ENCODE assay signal across 18 cellular contexts in the genomic region with DNA sequence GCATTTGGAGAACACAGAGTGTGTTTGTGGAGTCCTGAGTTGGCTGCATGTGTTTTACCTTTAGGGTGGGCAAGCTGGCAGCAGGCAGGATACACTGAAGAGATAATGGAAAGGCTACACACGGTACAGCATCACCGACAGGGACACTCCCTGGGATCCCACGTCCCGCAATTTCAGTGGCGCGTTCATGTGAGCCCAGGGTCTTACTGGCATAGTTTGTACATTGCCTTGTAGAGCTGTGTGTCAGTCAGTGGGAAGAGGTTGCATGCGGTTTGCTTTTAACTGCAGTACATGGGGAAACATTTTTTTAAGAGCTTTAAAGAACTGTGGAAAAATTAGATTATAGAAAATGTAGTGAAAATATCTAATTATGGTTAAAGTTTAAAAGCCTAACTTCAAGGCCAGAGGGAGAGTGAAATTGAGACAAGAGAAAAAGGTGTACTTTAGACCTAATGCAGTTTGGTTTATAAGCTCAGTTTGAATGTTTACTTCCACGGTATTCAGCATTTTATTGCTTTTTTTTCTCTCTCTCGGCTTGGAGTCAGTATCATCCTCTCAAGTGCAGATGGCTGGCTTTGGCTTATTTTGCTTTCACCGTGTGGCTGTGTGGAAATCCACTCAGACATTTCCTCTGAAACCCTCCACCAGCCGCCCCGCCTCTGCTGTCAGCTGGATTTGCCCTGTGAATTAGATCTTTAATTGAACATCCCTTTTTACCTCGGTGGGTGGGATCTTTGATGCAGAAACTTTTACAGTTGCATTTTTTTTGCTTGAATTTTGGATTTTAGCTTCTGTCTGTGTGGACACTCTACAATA.
A peak's percentile ranks its signal among the peaks of the same experiment; 100 is the strongest.
DNase-seq lines count a peak whose midpoint lies in the region; ATAC-seq and TF ChIP-seq lines count a peak whose summit lies in the region.
"Had no signal": no experiment of that assay in that cellular context is flagged by ENCODE, and none has a peak within 500 bp of the region (broad histone marks: within the 10 kb centered on the region; RNA-seq: fewer than 3 reads in every experiment).

No MANE protein-coding gene starts in this region.

- H3F3A ChIP-seq in smooth muscle cell (ENCODE audit: low read depth): no peaks in the 10 kb centered on the region

- H3K9me3 ChIP-seq in hepatocyte (ENCODE audit: low read depth) (no peaks in the 10 kb centered on the region), smooth muscle cell (replicated peaks; ENCODE audit: low read depth) (no peaks in the 10 kb centered on the region)

- no peaks in the 10 kb centered on the region for H3K9me2 ChIP-seq in hepatocyte (replicated peaks; ENCODE audit: insufficient read depth)

- H3K36me3 ChIP-seq in hepatocyte (replicated peaks; ENCODE audit: insufficient read depth, low read depth): no peaks in the 10 kb centered on the region
- no peaks in the 10 kb centered on the region for H3K36me3 ChIP-seq in smooth muscle cell (ENCODE audit: low read depth)

- DNase-seq in LNCaP clone FGC (ENCODE audit: low read depth) (peak; percentile 19), NCI-H524 treated with DMSO at 0.1 percent for 48 hours (lab: John Stamatoyannopoulos, UW) (peak; percentile 33), hepatocyte (ENCODE audit: low spot score) (peak; percentile 26), smooth muscle cell (lab: John Stamatoyannopoulos, UW; ENCODE audit: unreplicated experiment) (no peak), germinal center (ENCODE audit: low spot score) (no peak), NCI-H1105 treated with DMSO at 0.1 percent for 48 hours (lab: John Stamatoyannopoulos, UW) (no peak)
- DNase-seq: DMS79, H7, HFFc6, IMR-90, NCI-H1436, NCI-H1930, NCI-H446 treated with DMSO at 0.1 percent for 48 hours had no signal

- H3K27me3 ChIP-seq in hepatocyte: no peaks in the 10 kb centered on the region
- no peaks in the 10 kb centered on the region for H3K27me3 ChIP-seq in smooth muscle cell (ENCODE audit: low read depth)

- H3K79me2 ChIP-seq in hepatocyte (no peaks in the 10 kb centered on the region), smooth muscle cell (ENCODE audit: low read depth) (no peaks in the 10 kb centered on the region)

- H4K20me1 ChIP-seq in hepatocyte (ENCODE audit: insufficient read depth, poor library complexity, severe bottlenecking) (no peaks in the 10 kb centered on the region), smooth muscle cell (ENCODE audit: low read depth) (no peaks in the 10 kb centered on the region)

- H2AFZ ChIP-seq in hepatocyte (peak overlapping the region; percentile 7), smooth muscle cell (ENCODE audit: low read depth) (peak overlapping the region; percentile 70)
- H2AFZ ChIP-seq: PC-9 had no signal

- no peak overlapping the region for H3K4me3 ChIP-seq in LNCaP clone FGC (ENCODE audit: low read depth, low read length)
- no peak overlapping the region for H3K4me3 ChIP-seq in hepatocyte
- no peak overlapping the region for H3K4me3 ChIP-seq in smooth muscle cell
- H3K4me3 ChIP-seq: PC-9 had no signal

- no peak overlapping the region for H3K9ac ChIP-seq in smooth muscle cell (ENCODE audit: low read depth)

- H3K4me1 ChIP-seq in hepatocyte (ENCODE audit: insufficient read depth) (peaks cover 13% of the 10 kb centered on the region), smooth muscle cell (ENCODE audit: low read depth) (no peaks in the 10 kb centered on the region)

- 55% methylated on average over 13 of the region's 13 CpGs for WGBS in hepatocyte (ENCODE audit: low lambda C conversion rate, missing lambda C conversion rate)
- WGBS in smooth muscle cell (ENCODE audit: low lambda C conversion rate): 68% methylated on average over 13 of the region's 13 CpGs

- H3K4me2 ChIP-seq in hepatocyte (peak overlapping the region; percentile 55), smooth muscle cell (peak overlapping the region; percentile 2)
- H3K4me2 ChIP-seq: PC-9 had no signal

- H3K27ac ChIP-seq in hepatocyte (peak overlapping the region; percentile 61), smooth muscle cell (ENCODE audit: low read depth) (no peak overlapping the region)
- H3K27ac ChIP-seq: C4-2B, HL-60, PC-9, RWPE1 had no signal

- ATAC-seq in GM18861 (IDR thresholded peaks at IDR 0.05; ENCODE audit: unreplicated experiment): no peak

- TF ChIP-seq CTCF in LNCaP clone FGC (IDR thresholded peaks at IDR 0.05; ENCODE audit: control insufficient read depth, extremely low read depth, insufficient read depth) (no peak), hepatocyte (IDR thresholded peaks at IDR 0.05; ENCODE audit: poor library complexity) (no peak), smooth muscle cell (IDR thresholded peaks at IDR 0.05; ENCODE audit: borderline replicate concordance, insufficient read depth, poor library complexity, severe bottlenecking) (no peak)

Comparison
In these comparisons a context has a peak if more than half of its experiments do, and no peak if none do; other contexts are left out.
1. DNase-seq: peak in LNCaP clone FGC (single experiment), NCI-H524 treated with DMSO at 0.1 percent for 48 hours (single experiment) and hepatocyte (single experiment); none in smooth muscle cell (single experiment), germinal center (single experiment) and NCI-H1105 treated with DMSO at 0.1 percent for 48 hours (single experiment).